In genomic region chr1:160638926-160639325, GRCh38 we compare ENCODE assay signal across 12 cellular contexts. TPM values are rescaled to one million over a fixed set of nuclear protein-coding genes. Genes with fewer than 3 reads are reported as not detected.
A peak's percentile ranks its signal among the peaks of the same experiment; 100 is the strongest.
DNase-seq lines count a peak whose midpoint lies in the region; ATAC-seq and TF ChIP-seq lines count a peak whose summit lies in the region.
"Had no signal": no experiment of that assay in that cellular context is flagged by ENCODE, and none has a peak within 500 bp of the region (broad histone marks: within the 10 kb centered on the region; RNA-seq: fewer than 3 reads in every experiment).

No MANE protein-coding gene starts in this region.

- H3K9me2 ChIP-seq in SU-DHL-6 (replicated peaks; ENCODE audit: insufficient read depth, low read length), result no peaks in the 10 kb centered on the region

- peak; percentile 93 for ATAC-seq in left lobe of liver
- ATAC-seq: HCT116 had no signal

- no peak overlapping the region for H3K4me2 ChIP-seq in SU-DHL-6 (ENCODE audit: low read depth, low read length, poor library complexity, severe bottlenecking)

- no peak overlapping the region for H3K9ac ChIP-seq in SU-DHL-6 (ENCODE audit: low read length)

- H2AFZ ChIP-seq in SU-DHL-6 (ENCODE audit: low read depth, low read length, severe bottlenecking), result no peak overlapping the region

- peaks cover 4% of the 10 kb centered on the region for H3K9me3 Mint-ChIP-seq in activated naive CD4-positive, alpha-beta T cell treated with anti-CD3 and anti-CD28 coated beads, Interleukin-2, amount 50 U/mL, for 24 hours

- peak overlapping the region; percentile 33; the same call in 1 of the 2 replicates for H3K27ac ChIP-seq in SU-DHL-6 (ENCODE audit: low read depth, low read length)
- no peak overlapping the region for H3K27ac ChIP-seq in testis
- H3K27ac ChIP-seq: prostate gland had no signal

- 79 to 82% methylated on average over 6 of the region's 6 CpGs for WGBS in testis, 2 donors

- no peaks in the 10 kb centered on the region for H3K4me1 ChIP-seq in testis
- H3K4me1 ChIP-seq: prostate gland had no signal

- no peaks in the 10 kb centered on the region for H4K20me1 ChIP-seq in SU-DHL-6 (ENCODE audit: low read depth, low read length)

- DNase-seq in activated naive CD4-positive, alpha-beta T cell treated with Interleukin-2 at 50 U/mL for 16 hours, result no peak
- DNase-seq in left lobe of liver (ENCODE audit: low spot score), result no peak
- DNase-seq in testis, result no peak
- no peak for DNase-seq in midbrain (lab: John Stamatoyannopoulos, UW)
- DNase-seq in DMS153 (lab: John Stamatoyannopoulos, UW), result no peak
- DNase-seq in NCI-H526 (lab: John Stamatoyannopoulos, UW), result no peak
- DNase-seq: NCI-H2171 had no signal

- H3F3A ChIP-seq in SU-DHL-6 (ENCODE audit: insufficient read depth), result peaks cover 11% of the 10 kb centered on the region

- intact Hi-C loops in testis (cut with DNase I; ENCODE audit: low total_unique reads), result no loop called here

- TF ChIP-seq CTCF in SU-DHL-6 (IDR thresholded peaks at IDR 0.05; ENCODE audit: insufficient read depth, low read length, poor library complexity, severe bottlenecking), result no peak
- no peak for TF ChIP-seq CTCF in testis (IDR thresholded peaks at IDR 0.05)

- no peak overlapping the region for H3K4me3 ChIP-seq in SU-DHL-6 (ENCODE audit: insufficient read depth, low read length, poor library complexity, severe bottlenecking)
- no peak overlapping the region for H3K4me3 ChIP-seq in testis
- H3K4me3 ChIP-seq: MG63, prostate gland had no signal

- H3K4me1 Mint-ChIP-seq in activated naive CD4-positive, alpha-beta T cell treated with anti-CD3 and anti-CD28 coated beads, Interleukin-2, amount 50 U/mL, for 24 hours, result peaks cover 95% of the 10 kb centered on the region

- H3K27me3 ChIP-seq in SU-DHL-6 (ENCODE audit: low read length), result no peaks in the 10 kb centered on the region
- H3K27me3 ChIP-seq in testis, result no peaks in the 10 kb centered on the region

- peak overlapping the region; percentile 82 for H3K4me3 Mint-ChIP-seq in activated naive CD4-positive, alpha-beta T cell treated with anti-CD3 and anti-CD28 coated beads, Interleukin-2, amount 50 U/mL, for 24 hours

- peak overlapping the region; percentile 95 for H3K27ac Mint-ChIP-seq in activated naive CD4-positive, alpha-beta T cell treated with anti-CD3 and anti-CD28 coated beads, Interleukin-2, amount 50 U/mL, for 24 hours

- H3K79me2 ChIP-seq in SU-DHL-6 (ENCODE audit: insufficient read depth, low read length), result peaks cover 52% of the 10 kb centered on the region

- H3K36me3 ChIP-seq in SU-DHL-6 (ENCODE audit: low read length), result 0 out of 2 replicates have a peak, but pooled peaks cover 4% of the 10 kb centered on the region
- no peaks in the 10 kb centered on the region for H3K36me3 ChIP-seq in testis (ENCODE audit: low read depth, missing control alignments)
- H3K36me3 ChIP-seq: MG63, prostate gland had no signal

- no peaks in the 10 kb centered on the region for H3K27me3 Mint-ChIP-seq in activated naive CD4-positive, alpha-beta T cell treated with anti-CD3 and anti-CD28 coated beads, Interleukin-2, amount 50 U/mL, for 24 hours

- peaks cover 51% of the 10 kb centered on the region for H3K36me3 Mint-ChIP-seq in activated naive CD4-positive, alpha-beta T cell treated with anti-CD3 and anti-CD28 coated beads, Interleukin-2, amount 50 U/mL, for 24 hours

- H3K9me3 ChIP-seq in SU-DHL-6 (ENCODE audit: insufficient read depth, low read length) (no peaks in the 10 kb centered on the region), testis (no peaks in the 10 kb centered on the region)
- H3K9me3 ChIP-seq: MG63, prostate gland had no signal

- TF ChIP-seq POLR2A in testis (IDR thresholded peaks at IDR 0.05), result no peak

RNA-seq across cellular contexts. Expression of gene SLAMF1, which starts 7.9 kb away (rescaled TPM):
- 0.25 TPM for total RNA-seq in left lobe of liver
- under 1 TPM; 0.47 to 0.50 TPM for total RNA-seq in testis
- 0.75 TPM for polyA plus RNA-seq in testis (ENCODE audit: insufficient read depth, low read depth, low replicate concordance)

RNA-seq across cellular contexts. Expression of gene CD84, which starts 59.6 kb away (rescaled TPM):
- total RNA-seq in left lobe of liver, result 3.2 TPM
- total RNA-seq in testis, result 1 to 10 TPM; 6.4 to 6.9 TPM
- 7.7 TPM for polyA plus RNA-seq in testis (ENCODE audit: insufficient read depth, low read depth, low replicate concordance)
